11 cellular contexts compared by ENCODE assay signal in genomic region chr2:115208493-115209164, GRCh38.
"Had no signal": no experiment of that assay in that cellular context is flagged by ENCODE, and none has a peak within 500 bp of the region (broad histone marks: within the 10 kb centered on the region; RNA-seq: fewer than 3 reads in every experiment).

No MANE protein-coding gene starts in this region.

- ATAC-seq: GM23338, HCT116 had no signal

- H3K4me1 ChIP-seq: HAP-1 had no signal

- H3K4me3 Mint-ChIP-seq: GM23338, H9, HFFc6 had no signal

- H3K36me3 ChIP-seq: HAP-1 had no signal

- H3K4me3 ChIP-seq: GM23248, GM23338, HAP-1 had no signal

- DNase-seq: GM23248, GOT3, H7, H9, HCEC 1CT, HFFc6 had no signal

- FAIRE-seq: H1, H54 had no signal

- H3K27ac Mint-ChIP-seq: GM23338, H9, HFFc6 had no signal

- H3K9me3 ChIP-seq: HAP-1 had no signal

- H3K27ac ChIP-seq: GM23248 had no signal
